Comparison of ENCODE assay signal across 19 cellular contexts in the genomic region with DNA sequence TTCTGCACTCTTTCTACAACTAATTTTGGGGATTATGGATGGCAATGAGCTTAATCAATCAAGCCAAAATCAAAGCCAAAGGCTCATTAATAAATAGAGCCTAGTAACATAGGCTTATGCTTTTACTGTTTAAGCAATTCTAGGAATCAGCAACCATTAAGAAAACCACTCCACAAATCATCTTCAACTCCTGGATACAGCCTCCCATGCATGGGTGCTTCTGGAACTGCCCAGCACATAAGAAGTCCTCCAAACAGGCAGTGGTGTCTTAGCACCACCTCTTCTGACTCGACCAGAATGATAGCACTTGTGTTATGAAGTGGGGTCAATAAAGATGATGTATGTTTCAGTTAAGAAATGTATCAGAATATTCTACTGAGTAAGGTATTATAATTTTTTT.
DNase-seq lines count a peak whose midpoint lies in the region; ATAC-seq and TF ChIP-seq lines count a peak whose summit lies in the region.
"Had no signal": no experiment of that assay in that cellular context is flagged by ENCODE, and none has a peak within 500 bp of the region (broad histone marks: within the 10 kb centered on the region; RNA-seq: fewer than 3 reads in every experiment).

No MANE protein-coding gene starts in this region.

- intact Hi-C loops in IMR-90 (cut with micrococcal nuclease), result loop anchor here (2.0 to 5.0 kb wide), 2 partner anchors 77 to 134 kb away; no protein-coding TSS in a partner anchor
- intact Hi-C loops in heart right ventricle (cut with DNase I), result loop anchor here in 2 of 10 donors (5.0 to 10.0 kb wide), 2 partner anchors 99 to 151 kb away; no protein-coding TSS in a partner anchor
- intact Hi-C loops in ovary (cut with DNase I), result no loop called here

- H2AFZ ChIP-seq in IMR-90 (replicated peaks; ENCODE audit: low read length, poor library complexity) (no peak overlapping the region), smooth muscle cell (ENCODE audit: low read depth) (peak overlapping the region; percentile 56)
- H2AFZ ChIP-seq: GM23338 had no signal

- H2BK120ac ChIP-seq in IMR-90 (ENCODE audit: low read depth, low read length), result peak overlapping the region; percentile 69; the same call in 1 of the 2 replicates

- H4K5ac ChIP-seq in IMR-90 (ENCODE audit: low read depth, low read length), result peak overlapping the region; percentile 35; the same call in 1 of the 2 replicates

- peak overlapping the region; percentile 72; the same call in 1 of the 2 replicates for H3K14ac ChIP-seq in IMR-90 (replicated peaks; ENCODE audit: low read depth, low read length)

- no peak for TF ChIP-seq EP300 in ovary (IDR thresholded peaks at IDR 0.05)

- H3K79me1 ChIP-seq in IMR-90 (ENCODE audit: low read depth in 1 of 2, low read length in 2 of 2), result no peaks in the 10 kb centered on the region

- in situ Hi-C loops in IMR-90 (cut with MboI; ENCODE audit: low sequenced_read_pairs), result no loop called here

- dilution Hi-C loops in IMR-90 (cut with HindIII; ENCODE audit: low sequenced_read_pairs, unreplicated experiment), result no loop called here

- TF ChIP-seq POLR2A in IMR-90 (IDR thresholded peaks at IDR 0.05; ENCODE audit: low read depth, low read length) (no peak), ovary (IDR thresholded peaks at IDR 0.05) (no peak)

- TF ChIP-seq CTCF in IMR-90 (conservative IDR thresholded peaks at IDR 0.05; ENCODE audit: low read depth, low read length), result no peak
- TF ChIP-seq CTCF in smooth muscle cell (IDR thresholded peaks at IDR 0.05; ENCODE audit: borderline replicate concordance, insufficient read depth, poor library complexity, severe bottlenecking), result no peak
- no peak for TF ChIP-seq CTCF in heart right ventricle (IDR thresholded peaks at IDR 0.05)
- no peak for TF ChIP-seq CTCF in ovary (IDR thresholded peaks at IDR 0.05)

- TF ChIP-seq RAD21 in IMR-90 (IDR thresholded peaks at IDR 0.05; ENCODE audit: low read length), result no peak

- H3K79me2 ChIP-seq in smooth muscle cell (ENCODE audit: low read depth), result no peaks in the 10 kb centered on the region

- no peaks in the 10 kb centered on the region for H3K36me3 ChIP-seq in IMR-90 (ENCODE audit: control insufficient read depth, insufficient read depth, low read length)
- H3K36me3 ChIP-seq in adipocyte (ENCODE audit: control insufficient read depth, insufficient read depth, low read length, severe bottlenecking), result no peaks in the 10 kb centered on the region
- H3K36me3 ChIP-seq in smooth muscle cell (ENCODE audit: low read depth), result no peaks in the 10 kb centered on the region
- H3K36me3 ChIP-seq in heart right ventricle, result no peaks in the 10 kb centered on the region
- H3K36me3 ChIP-seq in ovary, result no peaks in the 10 kb centered on the region
- H3K36me3 ChIP-seq: BLaER1 treated with 17β-estradiol and CSF1 and Interleukin-3, amounts not matched to agents 10 nM and 100 nM; HAP-1 had no signal

- H3K9me3 ChIP-seq in IMR-90 (ENCODE audit: control insufficient read depth, insufficient read depth, low read length) (no peaks in the 10 kb centered on the region), adipocyte (ENCODE audit: control insufficient read depth, low read length) (no peaks in the 10 kb centered on the region), smooth muscle cell (replicated peaks; ENCODE audit: low read depth) (no peaks in the 10 kb centered on the region), heart right ventricle (no peaks in the 10 kb centered on the region), ovary (no peaks in the 10 kb centered on the region)
- H3K9me3 ChIP-seq: BLaER1 treated with 17β-estradiol and CSF1 and Interleukin-3, amounts not matched to agents 10 nM and 100 nM; Caco-2; HAP-1 had no signal

- H3K4ac ChIP-seq in IMR-90 (ENCODE audit: low read depth, low read length), result no peak overlapping the region

- peak overlapping the region; percentile 46; the same call in 1 of the 2 replicates for H3K23ac ChIP-seq in IMR-90 (ENCODE audit: low read depth, low read length)

- H2BK20ac ChIP-seq in IMR-90 (ENCODE audit: low read depth, low read length), result peak overlapping the region; percentile 80

- H3K4me3 ChIP-seq in IMR-90 (ENCODE audit: insufficient read depth, low read depth, low read length), result no peak overlapping the region
- no peak overlapping the region for H3K4me3 ChIP-seq in adipocyte (ENCODE audit: low read length)
- no peak overlapping the region for H3K4me3 ChIP-seq in smooth muscle cell
- no peak overlapping the region for H3K4me3 ChIP-seq in heart right ventricle
- no peak overlapping the region for H3K4me3 ChIP-seq in ovary
- H3K4me3 ChIP-seq: BLaER1 treated with 17β-estradiol and CSF1 and Interleukin-3, amounts not matched to agents 10 nM and 100 nM; GM23338; HAP-1 had no signal

- POLR2A ChIA-PET in IMR-90 (lab: Charles Lee; ENCODE audit: unreplicated experiment), result no interaction called here

- H3F3A ChIP-seq in smooth muscle cell (ENCODE audit: low read depth), result peaks cover 13% of the 10 kb centered on the region

- no TSS peak for BruUV-seq in IMR-90 (replicated peaks; lab: Mats Ljungman, UMichigan)

- ATAC-seq in IMR-90 (ENCODE audit: low read depth) (no peak), heart right ventricle (no peak)
- ATAC-seq: GM23338 had no signal

- H3K4me1 ChIP-seq in IMR-90 (ENCODE audit: control insufficient read depth, insufficient read depth, low read length) (peaks cover 15% of the 10 kb centered on the region), adipocyte (ENCODE audit: control insufficient read depth, insufficient read depth, low read length) (peaks cover 30% of the 10 kb centered on the region), smooth muscle cell (ENCODE audit: low read depth) (peaks cover 6% of the 10 kb centered on the region), heart right ventricle (peaks cover 0 to 19% (median 4%) of the 10 kb centered on the region in 9 donors), ovary (ENCODE audit: insufficient read depth) (no peaks in the 10 kb centered on the region)
- H3K4me1 ChIP-seq: HAP-1 had no signal

- no peak overlapping the region for H2BK5ac ChIP-seq in IMR-90 (ENCODE audit: low read depth, low read length, poor library complexity, severe bottlenecking)

- H2AK5ac ChIP-seq in IMR-90 (ENCODE audit: low read depth, low read length), result peak overlapping the region; percentile 90; the same call in 1 of the 2 replicates

- no peak overlapping the region for H3K56ac ChIP-seq in IMR-90 (ENCODE audit: extremely low read depth, insufficient read depth, low read length)

- no peaks in the 10 kb centered on the region for H4K20me1 ChIP-seq in IMR-90 (ENCODE audit: insufficient read depth, low read length)
- H4K20me1 ChIP-seq in smooth muscle cell (ENCODE audit: low read depth), result no peaks in the 10 kb centered on the region
- H4K20me1 ChIP-seq: BLaER1 treated with 17β-estradiol and CSF1 and Interleukin-3, amounts not matched to agents 10 nM and 100 nM had no signal

- H4K91ac ChIP-seq in IMR-90 (ENCODE audit: insufficient read depth, low read depth, low read length), result 0 out of 2 replicates have a peak overlapping the region, but pooled peaks have one; percentile 22

- H3K4me2 ChIP-seq in IMR-90 (ENCODE audit: low read depth, low read length) (no peak overlapping the region), smooth muscle cell (no peak overlapping the region)
- H3K4me2 ChIP-seq: BLaER1 treated with 17β-estradiol and CSF1 and Interleukin-3, amounts not matched to agents 10 nM and 100 nM; GM23338 had no signal

- H3K18ac ChIP-seq in IMR-90 (ENCODE audit: low read depth, low read length), result peak overlapping the region; percentile 42; the same call in 1 of the 2 replicates

- WGBS in IMR-90 (ENCODE audit: extremely low coverage in 2 of 2, insufficient read length in 1 of 2), 2 experiments, result no CpG with 5 or more reads among the region's 1 CpG
- WGBS in smooth muscle cell (ENCODE audit: low lambda C conversion rate), result 73% methylated on average over 1 of the region's 1 CpG
- 59 to 60% methylated on average over 1 of the region's 1 CpG for WGBS in heart right ventricle, 2 donors
- WGBS in ovary, 3 donors, result 45 to 59% (median 50%) methylated on average over 1 of the region's 1 CpG

- H2BK15ac ChIP-seq in IMR-90 (ENCODE audit: low read depth, low read length), result peak overlapping the region; percentile 83; the same call in 1 of the 3 replicates

- H3K9ac ChIP-seq in IMR-90 (ENCODE audit: low read depth, low read length) (no peak overlapping the region), adipocyte (ENCODE audit: low read length) (peak overlapping the region; percentile 32), smooth muscle cell (ENCODE audit: low read depth) (no peak overlapping the region)
- H3K9ac ChIP-seq: BLaER1 treated with 17β-estradiol and CSF1 and Interleukin-3, amounts not matched to agents 10 nM and 100 nM had no signal

- H3K27me3 ChIP-seq in IMR-90 (ENCODE audit: control insufficient read depth, insufficient read depth, low read length) (no peaks in the 10 kb centered on the region), adipocyte (replicated peaks; ENCODE audit: control insufficient read depth, insufficient read depth, low read length) (no peaks in the 10 kb centered on the region), smooth muscle cell (ENCODE audit: low read depth) (no peaks in the 10 kb centered on the region), heart right ventricle (peaks cover 0 to 3% (median 0%) of the 10 kb centered on the region in 7 donors), ovary (no peaks in the 10 kb centered on the region)
- H3K27me3 ChIP-seq: BLaER1 treated with 17β-estradiol and CSF1 and Interleukin-3, amounts not matched to agents 10 nM and 100 nM had no signal

- H3K27ac ChIP-seq in IMR-90 (ENCODE audit: insufficient read depth, low read length), result no peak overlapping the region
- peak overlapping the region; percentile 56 for H3K27ac ChIP-seq in smooth muscle cell (ENCODE audit: low read depth)
- H3K27ac ChIP-seq in heart right ventricle, result no peak overlapping the region
- no peak overlapping the region for H3K27ac ChIP-seq in ovary
- H3K27ac ChIP-seq: BLaER1 treated with 17β-estradiol and CSF1 and Interleukin-3, amounts not matched to agents 10 nM and 100 nM; RWPE1 had no signal

- H4K8ac ChIP-seq in IMR-90 (ENCODE audit: low read depth in 2 of 2, low read length in 2 of 2), result peak overlapping the region in 1 of 2 experiments; percentile 59; a peak in 1 of 4 replicates

- no peak overlapping the region for H2AK9ac ChIP-seq in IMR-90 (replicated peaks; ENCODE audit: low read depth, low read length, poor library complexity)

- DNase-seq in IMR-90 (no peak), adipocyte (ENCODE audit: low read depth) (no peak), kidney tubule cell (ENCODE audit: low spot score) (peak; percentile 64), smooth muscle cell (lab: John Stamatoyannopoulos, UW; ENCODE audit: unreplicated experiment) (no peak), activated gamma-delta T cell treated with Interleukin-2 at 50 U/mL for 16 hours (no peak), heart right ventricle (no peak), ovary (no peak)
- no peak for DNase-seq in activated CD4-positive, alpha-beta T cell treated with anti-CD3 and anti-CD28 coated beads for 48 hours
- DNase-seq: Caco-2; CD4-positive, alpha-beta memory T cell; MV-4-11; NCI-H1694 treated with DMSO at 0.1 percent for 48 hours; NCI-H446; NCI-H526 treated with DMSO at 0.1 percent for 48 hours; SIG-M5 had no signal

- CTCF ChIA-PET in IMR-90 (lab: Yijun Ruan, JAX), result no interaction called here

- peaks cover 15% of the 10 kb centered on the region for H3K9me1 ChIP-seq in IMR-90 (ENCODE audit: insufficient read depth, low read length)

TF ChIP-seq in IMR-90, 13 proteins besides CTCF, POLR2A, EP300 and RAD21 (continues in another document):
- no peak for TF ChIP-seq CEBPB (IDR thresholded peaks at IDR 0.05; ENCODE audit: low read depth, low read length)
